Comparison of ENCODE assay signal across 8 cellular contexts in the genomic region with DNA sequence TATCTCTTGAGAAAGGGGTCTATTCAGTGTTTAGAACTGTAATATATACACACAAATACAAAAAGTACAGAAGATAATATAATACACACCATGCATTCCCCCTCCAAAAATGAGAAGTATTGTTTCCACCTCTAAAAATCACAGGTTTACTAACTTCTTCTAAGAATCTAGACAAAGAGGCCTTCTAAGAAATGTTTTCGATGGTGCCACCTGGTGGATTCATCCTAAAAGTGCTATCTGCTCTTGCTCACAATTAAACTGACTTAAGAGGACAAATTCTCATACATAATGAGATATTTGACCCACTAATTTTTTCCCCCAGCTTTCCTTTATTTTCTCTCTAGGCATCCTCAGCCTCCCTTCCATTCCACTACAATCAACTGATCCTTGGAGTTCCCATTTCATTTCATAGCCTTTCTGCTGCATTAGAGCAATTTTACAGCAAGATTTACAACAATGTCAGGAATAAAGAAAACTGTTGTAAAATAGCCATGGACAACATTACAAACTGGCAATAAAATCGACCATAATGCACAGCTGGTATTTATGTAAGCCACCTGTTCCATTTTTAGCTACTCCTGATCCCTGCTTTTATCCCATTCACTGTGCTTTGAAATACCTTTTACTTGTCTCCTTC.
A peak's percentile ranks its signal among the peaks of the same experiment; 100 is the strongest.
DNase-seq lines count a peak whose midpoint lies in the region; ATAC-seq, FAIRE-seq and TF ChIP-seq lines count a peak whose summit lies in the region.

No MANE protein-coding gene starts in this region.

- in situ Hi-C loops in K562 (cut with MboI): loop anchor here (10.0 kb wide), 1 partner anchor 180 kb away; no protein-coding TSS in a partner anchor

- no peaks in the 10 kb centered on the region for H3K9me1 ChIP-seq in K562 (ENCODE audit: control insufficient read depth, insufficient read depth, low read length)

- POLR2A ChIA-PET in K562 (lab: Yijun Ruan, JAX): no interaction called here

- no peak overlapping the region for H3K9ac ChIP-seq in K562 (ENCODE audit: insufficient read depth in 1 of 2, low read depth in 2 of 2, low read length in 2 of 2)

- 0% methylated on average over 2 of the region's 2 CpGs for WGBS in K562 (ENCODE audit: insufficient coverage, low coverage, missing lambda C conversion rate)

- peak; percentile 74 to 86 for TF ChIP-seq RAD21 in K562 (CRISPR knock-in tag; conservative IDR thresholded peaks at IDR 0.05 in 1 of 2, IDR thresholded peaks at IDR 0.05 in 1 of 2)

- H4K20me1 ChIP-seq in DOHH2 (ENCODE audit: control insufficient read depth, insufficient read depth, low read depth, low read length): no peaks in the 10 kb centered on the region
- H4K20me1 ChIP-seq in K562 (replicated peaks; ENCODE audit: control insufficient read depth, insufficient read depth, low read length): no peaks in the 10 kb centered on the region

- peaks cover 4% of the 10 kb centered on the region; the same call in 1 of the 2 replicates for H3K9me3 ChIP-seq in DOHH2 (ENCODE audit: control insufficient read depth, insufficient read depth, low read length)
- H3K9me3 ChIP-seq in K562 (replicated peaks; ENCODE audit: control insufficient read depth, insufficient read depth, low read depth, low read length): peaks cover 2% of the 10 kb centered on the region; the same call in 1 of the 2 replicates
- H3K9me3 ChIP-seq in tibial artery: no peaks in the 10 kb centered on the region

- TF ChIP-seq CTCF in DOHH2 (IDR thresholded peaks at IDR 0.05; ENCODE audit: low read depth, low read length, poor library complexity, severe bottlenecking) (peak; percentile 71), K562 (IDR thresholded peaks at IDR 0.05 in 2 of 3, conservative IDR thresholded peaks at IDR 0.05 in 1 of 3; ENCODE audit: insufficient read depth in 2 of 3, low read depth in 1 of 3, low read length in 3 of 3) (peak; percentile 37 to 75 (median 54); a peak in 5 of 6 replicates), tibial artery (IDR thresholded peaks at IDR 0.05) (peak; percentile 70 to 81)

- H3K27me3 ChIP-seq in DOHH2 (ENCODE audit: control insufficient read depth, low read length) (no peaks in the 10 kb centered on the region), K562 (ENCODE audit: control insufficient read depth in 2 of 2, insufficient read depth in 2 of 2, low read length in 2 of 2) (no peaks in the 10 kb centered on the region), tibial artery (no peaks in the 10 kb centered on the region)

- H3K79me2 ChIP-seq in DOHH2 (ENCODE audit: control insufficient read depth, low read length) (no peaks in the 10 kb centered on the region), K562 (ENCODE audit: control insufficient read depth, insufficient read depth, low read length) (no peaks in the 10 kb centered on the region)

- H3K4me2 ChIP-seq in DOHH2 (ENCODE audit: low read length) (no peak overlapping the region), K562 (ENCODE audit: insufficient read depth, low read length) (no peak overlapping the region)

- H3K4me3 ChIP-seq in DOHH2 (ENCODE audit: low read length) (no peak overlapping the region), K562 (no peak overlapping the region), tibial artery (no peak overlapping the region)

- TF ChIP-seq EP300 in K562 (IDR thresholded peaks at IDR 0.05; ENCODE audit: low read length): no peak

- no peaks in the 10 kb centered on the region for H3F3A ChIP-seq in DOHH2 (ENCODE audit: control insufficient read depth, insufficient read depth)

- no peak for TF ChIP-seq POLR2A in K562 (conservative IDR thresholded peaks at IDR 0.05)

- H3K27ac ChIP-seq in DOHH2 (ENCODE audit: low read depth, low read length): no peak overlapping the region
- no peak overlapping the region for H3K27ac ChIP-seq in K562 (ENCODE audit: extremely low read depth, low read depth, low read length)
- no peak overlapping the region for H3K27ac ChIP-seq in tibial artery

- CTCF ChIA-PET in K562 (lab: Yijun Ruan, JAX; ENCODE audit: low intra/inter-chr PET ratio): interaction anchor here (0.6 to 3.3 kb wide), 4 partner anchors 176 to 908 kb away, joined by 3 to 17 read pairs (median 9); no protein-coding TSS in a partner anchor

- BruUV-seq in K562 (replicated peaks; lab: Mats Ljungman, UMichigan): no TSS peak

- intact Hi-C loops in K562 (cut with micrococcal nuclease): loop anchor here (1.0 to 10.0 kb wide), 2 partner anchors 90 to 176 kb away; no protein-coding TSS in a partner anchor
- intact Hi-C loops in tibial artery (cut with DNase I; ENCODE audit: low total_unique reads): loop anchor here (2.0 kb wide), 1 partner anchor 174 kb away; no protein-coding TSS in a partner anchor

- no peaks in the 10 kb centered on the region for H3K9me2 ChIP-seq in DOHH2 (replicated peaks; ENCODE audit: control insufficient read depth, low read length)

- peak; percentile 58 for ATAC-seq in HG03196 (IDR thresholded peaks at IDR 0.05; ENCODE audit: unreplicated experiment)
- ATAC-seq in K562: 0 out of 3 replicates have a peak, but pooled peaks have one; percentile 48
- no peak for ATAC-seq in HG03520 (IDR thresholded peaks at IDR 0.05; ENCODE audit: unreplicated experiment)
- ATAC-seq in GM21737 (IDR thresholded peaks at IDR 0.05; ENCODE audit: unreplicated experiment): no peak

- DNase-seq in NOMO-1 treated with dmso at 0.1 percent for 144 hours (lab: John Stamatoyannopoulos, UW; ENCODE audit: unreplicated experiment) (peak; percentile 13), K562 (ENCODE audit: extremely low read depth in 1 of 4, low spot score in 3 of 4) (peak in 2 of 4 experiments; percentile 40 to 72), kidney tubule cell (ENCODE audit: low spot score) (peak; percentile 66), tibial artery (peak in 1 of 2 donors; percentile 41)

- H3K36me3 ChIP-seq in DOHH2 (ENCODE audit: control insufficient read depth, low read length) (no peaks in the 10 kb centered on the region), K562 (ENCODE audit: control insufficient read depth, insufficient read depth, low read length) (no peaks in the 10 kb centered on the region), tibial artery (no peaks in the 10 kb centered on the region)

- H2AFZ ChIP-seq in K562 (ENCODE audit: low read depth, low read length): no peak overlapping the region

- peak; percentile 75 for FAIRE-seq in K562 (lab: Jason Lieb, UNC)

- H3K4me1 ChIP-seq in DOHH2 (ENCODE audit: control insufficient read depth, low read length) (peaks cover 4% of the 10 kb centered on the region; the same call in 1 of the 2 replicates), K562 (replicated peaks in 1 of 2; ENCODE audit: control insufficient read depth in 2 of 2, insufficient read depth in 2 of 2, low read length in 2 of 2) (no peaks in the 10 kb centered on the region; a peak in 1 of 5 replicates), tibial artery (no peaks in the 10 kb centered on the region)

TF ChIP-seq in K562, 482 proteins besides CTCF, POLR2A, EP300 and RAD21:
- TF ChIP-seq ZNF785 (CRISPR knock-in tag; IDR thresholded peaks at IDR 0.05) (no peak), SMC3 (conservative IDR thresholded peaks at IDR 0.05; ENCODE audit: insufficient read depth, low read depth, low read length) (0 out of 2 replicates have a peak, but pooled peaks have one; percentile 34)
- TF ChIP-seq, protein P1, sequence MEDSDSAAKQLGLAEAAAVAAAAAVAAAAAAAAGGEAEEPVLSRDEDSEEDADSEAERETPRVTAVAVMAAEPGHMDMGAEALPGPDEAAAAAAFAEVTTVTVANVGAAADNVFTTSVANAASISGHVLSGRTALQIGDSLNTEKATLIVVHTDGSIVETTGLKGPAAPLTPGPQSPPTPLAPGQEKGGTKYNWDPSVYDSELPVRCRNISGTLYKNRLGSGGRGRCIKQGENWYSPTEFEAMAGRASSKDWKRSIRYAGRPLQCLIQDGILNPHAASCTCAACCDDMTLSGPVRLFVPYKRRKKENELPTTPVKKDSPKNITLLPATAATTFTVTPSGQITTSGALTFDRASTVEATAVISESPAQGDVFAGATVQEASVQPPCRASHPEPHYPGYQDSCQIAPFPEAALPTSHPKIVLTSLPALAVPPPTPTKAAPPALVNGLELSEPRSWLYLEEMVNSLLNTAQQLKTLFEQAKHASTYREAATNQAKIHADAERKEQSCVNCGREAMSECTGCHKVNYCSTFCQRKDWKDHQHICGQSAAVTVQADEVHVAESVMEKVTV (CRISPR knock-in tag; IDR thresholded peaks at IDR 0.05): peak; percentile 55

Comparison
In these comparisons a context has a peak if more than half of its experiments do, and no peak if none do; other contexts are left out.
1. ATAC-seq: peak in HG03196 (single experiment) and K562 (single experiment); none in HG03520 (single experiment) and GM21737 (single experiment).
2. Peak in every context shown above with its lines, with median percentiles within 50 percentile points of each other: CTCF ChIP-seq.